In genomic region chr12:64688715-64689114, GRCh38 we compare ENCODE assay signal across 11 cellular contexts.
A peak's percentile ranks its signal among the peaks of the same experiment; 100 is the strongest.
DNase-seq lines count a peak whose midpoint lies in the region; ATAC-seq lines count a peak whose summit lies in the region.
"Had no signal": no experiment of that assay in that cellular context is flagged by ENCODE, and none has a peak within 500 bp of the region (broad histone marks: within the 10 kb centered on the region; RNA-seq: fewer than 3 reads in every experiment).

No MANE protein-coding gene starts in this region.

- WGBS in aorta, 2 donors, result 34% methylated on average over 7 of the region's 7 CpGs

- no peaks in the 10 kb centered on the region for H3K9me3 Mint-ChIP-seq in stimulated activated naive CD8-positive, alpha-beta T cell treated with anti-CD3 and anti-CD28 coated beads, Interleukin-15, Interleukin-2, amounts not matched to agents 100 ng/mL and 50 ng/mL, for 24 hours
- H3K9me3 Mint-ChIP-seq in activated naive CD8-positive, alpha-beta T cell treated with anti-CD3 and anti-CD28 coated beads, Interleukin-2, amount 10 ng/mL, durations not matched to agents 7 days and 5 days, result no peaks in the 10 kb centered on the region
- no peaks in the 10 kb centered on the region for H3K9me3 Mint-ChIP-seq in natural killer cell treated with Interleukin-12 subunit alpha and Interleukin-12 subunit beta and Interleukin-15 and Interleukin-18, amount 100 ng/mL, for 72 hours

- POLR2A ChIA-PET in activated naive CD8-positive, alpha-beta T cell treated with anti-CD3 and anti-CD28 coated beads, Interleukin-2, amount 10 ng/mL, durations not matched to agents 7 days and 5 days (lab: Charles Lee), result interaction anchor here (0.7 to 3.0 kb wide), 4 partner anchors 12 to 78 kb away, joined by 3 to 17 read pairs (median 6); partner anchors contain the start of gene RASSF3

- H3K36me3 Mint-ChIP-seq in stimulated activated naive CD8-positive, alpha-beta T cell treated with anti-CD3 and anti-CD28 coated beads, Interleukin-15, Interleukin-2, amounts not matched to agents 100 ng/mL and 50 ng/mL, for 24 hours (ENCODE audit: low read depth), result peaks cover 74% of the 10 kb centered on the region
- H3K36me3 Mint-ChIP-seq in activated naive CD8-positive, alpha-beta T cell treated with anti-CD3 and anti-CD28 coated beads, Interleukin-2, amount 10 ng/mL, durations not matched to agents 7 days and 5 days, result peaks cover 40% of the 10 kb centered on the region
- H3K36me3 Mint-ChIP-seq in natural killer cell treated with Interleukin-12 subunit alpha and Interleukin-12 subunit beta and Interleukin-15 and Interleukin-18, amount 100 ng/mL, for 72 hours, result peaks cover 11% of the 10 kb centered on the region

- H3K4me3 Mint-ChIP-seq in stimulated activated naive CD8-positive, alpha-beta T cell treated with anti-CD3 and anti-CD28 coated beads, Interleukin-15, Interleukin-2, amounts not matched to agents 100 ng/mL and 50 ng/mL, for 24 hours, result peak overlapping the region; percentile 66
- H3K4me3 Mint-ChIP-seq in activated naive CD8-positive, alpha-beta T cell treated with anti-CD3 and anti-CD28 coated beads, Interleukin-2, amount 10 ng/mL, durations not matched to agents 7 days and 5 days, result peak overlapping the region; percentile 64
- no peak overlapping the region for H3K4me3 Mint-ChIP-seq in natural killer cell treated with Interleukin-12 subunit alpha and Interleukin-12 subunit beta and Interleukin-15 and Interleukin-18, amount 100 ng/mL, for 72 hours
- H3K4me3 Mint-ChIP-seq: B cell had no signal

- H3K27ac Mint-ChIP-seq in stimulated activated naive CD8-positive, alpha-beta T cell treated with anti-CD3 and anti-CD28 coated beads, Interleukin-15, Interleukin-2, amounts not matched to agents 100 ng/mL and 50 ng/mL, for 24 hours, result peak overlapping the region; percentile 81
- peak overlapping the region; percentile 81 for H3K27ac Mint-ChIP-seq in activated naive CD8-positive, alpha-beta T cell treated with anti-CD3 and anti-CD28 coated beads, Interleukin-2, amount 10 ng/mL, durations not matched to agents 7 days and 5 days
- peak overlapping the region; percentile 29 to 64 for H3K27ac Mint-ChIP-seq in natural killer cell treated with Interleukin-12 subunit alpha and Interleukin-12 subunit beta and Interleukin-15 and Interleukin-18, amount 100 ng/mL, for 72 hours
- H3K27ac Mint-ChIP-seq: B cell had no signal

- H3K27me3 Mint-ChIP-seq in stimulated activated naive CD8-positive, alpha-beta T cell treated with anti-CD3 and anti-CD28 coated beads, Interleukin-15, Interleukin-2, amounts not matched to agents 100 ng/mL and 50 ng/mL, for 24 hours, result no peaks in the 10 kb centered on the region
- no peaks in the 10 kb centered on the region for H3K27me3 Mint-ChIP-seq in activated naive CD8-positive, alpha-beta T cell treated with anti-CD3 and anti-CD28 coated beads, Interleukin-2, amount 10 ng/mL, durations not matched to agents 7 days and 5 days
- H3K27me3 Mint-ChIP-seq in natural killer cell treated with Interleukin-12 subunit alpha and Interleukin-12 subunit beta and Interleukin-15 and Interleukin-18, amount 100 ng/mL, for 72 hours, result no peaks in the 10 kb centered on the region
- H3K27me3 Mint-ChIP-seq: B cell had no signal

- peaks cover 72% of the 10 kb centered on the region for H3K4me1 Mint-ChIP-seq in stimulated activated naive CD8-positive, alpha-beta T cell treated with anti-CD3 and anti-CD28 coated beads, Interleukin-15, Interleukin-2, amounts not matched to agents 100 ng/mL and 50 ng/mL, for 24 hours (ENCODE audit: low read depth)
- H3K4me1 Mint-ChIP-seq in activated naive CD8-positive, alpha-beta T cell treated with anti-CD3 and anti-CD28 coated beads, Interleukin-2, amount 10 ng/mL, durations not matched to agents 7 days and 5 days, result peaks cover 57% of the 10 kb centered on the region
- H3K4me1 Mint-ChIP-seq in natural killer cell treated with Interleukin-12 subunit alpha and Interleukin-12 subunit beta and Interleukin-15 and Interleukin-18, amount 100 ng/mL, for 72 hours (ENCODE audit: low read depth in 2 of 2), result peaks cover 32 to 36% of the 10 kb centered on the region in 2 donors

- DNase-seq in stimulated activated naive CD8-positive, alpha-beta T cell treated with anti-CD3 and anti-CD28 coated beads, Interleukin-15, Interleukin-2, amounts not matched to agents 100 U/mL and 50 U/mL, for 24 hours, result no peak
- DNase-seq in activated naive CD8-positive, alpha-beta T cell treated with anti-CD3 and anti-CD28 coated beads, Interleukin-2, amount 10 ng/mL, durations not matched to agents 7 days and 5 days, result no peak
- DNase-seq in natural killer cell treated with Interleukin-12 subunit alpha and Interleukin-12 subunit beta and Interleukin-15 and Interleukin-18, amount 100 ng/mL, for 72 hours (ENCODE audit: low spot score), result no peak
- DNase-seq in aorta, result no peak
- no peak for DNase-seq in H4 (ENCODE audit: low spot score)
- DNase-seq in NCI-H2029 (lab: John Stamatoyannopoulos, UW), result no peak
- DNase-seq: hippocampal formation, psoas muscle had no signal

- H3K27me3 ChIP-seq in aorta (ENCODE audit: control insufficient read depth in 1 of 2, insufficient read depth in 2 of 2, low read length in 1 of 2), result no peaks in the 10 kb centered on the region

- no peak for ATAC-seq in stimulated activated naive CD8-positive, alpha-beta T cell treated with anti-CD3 and anti-CD28 coated beads, Interleukin-15, Interleukin-2, amounts not matched to agents 100 U/mL and 50 U/mL, for 24 hours
- no peak for ATAC-seq in activated naive CD8-positive, alpha-beta T cell treated with anti-CD3 and anti-CD28 coated beads, Interleukin-2, amount 10 ng/mL, durations not matched to agents 7 days and 5 days (ENCODE audit: low read depth)
- ATAC-seq in natural killer cell treated with Interleukin-12 subunit alpha and Interleukin-12 subunit beta and Interleukin-15 and Interleukin-18, amount 100 ng/mL, for 72 hours, result no peak
- peak; percentile 59 for ATAC-seq in aorta (ENCODE audit: low FRiP score)
- no peak for ATAC-seq in GM18868 (IDR thresholded peaks at IDR 0.05; ENCODE audit: unreplicated experiment)
- ATAC-seq: psoas muscle had no signal

- peak overlapping the region in 1 of 2 donors; percentile 61 for H3K27ac ChIP-seq in aorta (ENCODE audit: low read depth in 1 of 2, low read length in 2 of 2)
- H3K27ac ChIP-seq: psoas muscle had no signal

- intact Hi-C loops in aorta (cut with DNase I), result loop anchor here in 1 of 2 donors (5.0 kb wide), 1 partner anchor 76 kb away; the partner anchor contains the start of gene RASSF3

- H3K4me3 ChIP-seq in aorta (ENCODE audit: low read length in 2 of 2), result no peak overlapping the region
- H3K4me3 ChIP-seq: psoas muscle had no signal

- H3K36me3 ChIP-seq in aorta (ENCODE audit: control insufficient read depth in 1 of 2, insufficient read depth in 2 of 2, low read length in 1 of 2), result peaks cover 3 to 5% of the 10 kb centered on the region in 2 donors

- H3K4me1 ChIP-seq in aorta (ENCODE audit: control insufficient read depth in 1 of 2, insufficient read depth in 2 of 2, low read length in 2 of 2), result peaks cover 0 to 3% of the 10 kb centered on the region in 2 donors

- H3K9me3 ChIP-seq in aorta (ENCODE audit: control insufficient read depth, low read length), result no peaks in the 10 kb centered on the region
- H3K9me3 ChIP-seq: psoas muscle had no signal
